10 cellular contexts compared by ENCODE assay signal in the genomic region with DNA sequence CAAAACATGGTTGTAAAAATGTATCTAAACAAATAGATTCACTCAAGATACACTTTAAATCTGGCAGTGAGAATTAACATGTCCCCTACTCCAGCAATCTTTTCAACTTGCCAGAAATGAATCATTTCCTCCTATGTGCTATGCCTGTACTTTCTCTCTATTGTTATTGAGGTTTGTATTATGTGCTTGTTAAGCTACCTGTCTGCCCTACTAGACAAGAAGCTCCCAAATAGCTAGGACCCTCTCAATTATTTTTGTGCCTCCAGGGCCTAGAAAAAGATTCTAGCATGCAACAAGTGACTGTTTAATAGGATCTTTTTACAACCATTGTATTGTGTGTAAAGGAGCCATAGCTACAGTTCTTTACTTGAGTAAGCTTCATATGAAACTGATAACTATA.
A peak's percentile ranks its signal among the peaks of the same experiment; 100 is the strongest.
DNase-seq lines count a peak whose midpoint lies in the region; ATAC-seq and TF ChIP-seq lines count a peak whose summit lies in the region.
"Had no signal": no experiment of that assay in that cellular context is flagged by ENCODE, and none has a peak within 500 bp of the region (broad histone marks: within the 10 kb centered on the region; RNA-seq: fewer than 3 reads in every experiment).

No MANE protein-coding gene starts in this region.

- peak overlapping the region; percentile 71 for H3K27ac Mint-ChIP-seq in T-helper 1 cell treated with Interleukin-12 subunit alpha and Interleukin-12 subunit beta and Interleukin-4 antibody, amounts not matched to agents 30 μg/mL and 1 μg/mL, for 36 hours
- H3K27ac Mint-ChIP-seq in nephron progenitor cell, result no peak overlapping the region

- peak overlapping the region; percentile 59 for H3K4me3 Mint-ChIP-seq in T-helper 1 cell treated with Interleukin-12 subunit alpha and Interleukin-12 subunit beta and Interleukin-4 antibody, amounts not matched to agents 30 μg/mL and 1 μg/mL, for 36 hours
- peak overlapping the region; percentile 100 for H3K4me3 Mint-ChIP-seq in nephron progenitor cell

- no peak for TF ChIP-seq POLR2A in GM18505 (IDR thresholded peaks at IDR 0.05; ENCODE audit: borderline replicate concordance, extremely low read depth, insufficient read depth, insufficient read length)

- no peak overlapping the region for H3K4me3 ChIP-seq in HAP-1

- peaks cover 6% of the 10 kb centered on the region for H3K36me3 Mint-ChIP-seq in T-helper 1 cell treated with Interleukin-12 subunit alpha and Interleukin-12 subunit beta and Interleukin-4 antibody, amounts not matched to agents 30 μg/mL and 1 μg/mL, for 36 hours (ENCODE audit: low read depth)
- H3K36me3 Mint-ChIP-seq in nephron progenitor cell (ENCODE audit: low read depth), result peaks cover 14% of the 10 kb centered on the region

- H3K27me3 Mint-ChIP-seq in T-helper 1 cell treated with Interleukin-12 subunit alpha and Interleukin-12 subunit beta and Interleukin-4 antibody, amounts not matched to agents 30 μg/mL and 1 μg/mL, for 36 hours (ENCODE audit: low read depth), result no peaks in the 10 kb centered on the region
- H3K27me3 Mint-ChIP-seq in nephron progenitor cell (ENCODE audit: low read depth, poor library complexity), result peaks cover 3% of the 10 kb centered on the region

- H3K9me3 ChIP-seq in HAP-1, result no peaks in the 10 kb centered on the region

- no peaks in the 10 kb centered on the region for H3K36me3 ChIP-seq in HAP-1 (replicated peaks)

- no peaks in the 10 kb centered on the region for H3K27me3 ChIP-seq in HAP-1 (ENCODE audit: low read depth)
- H3K27me3 ChIP-seq: foreskin keratinocyte had no signal

- intact Hi-C loops in posterior cingulate gyrus (cut with DNase I), result no loop called here

- DNase-seq in HAP-1 (ENCODE audit: low spot score in 2 of 2), result peak; percentile 22 to 51
- no peak for DNase-seq in nephron progenitor cell
- DNase-seq in GF-D8 (lab: John Stamatoyannopoulos, UW), result no peak
- no peak for DNase-seq in NCI-H510A treated with DMSO at 0.1 percent for 48 hours (lab: John Stamatoyannopoulos, UW)
- DNase-seq in NCI-H1436 treated with DMSO at 0.1 percent for 48 hours (lab: John Stamatoyannopoulos, UW), result no peak
- DNase-seq in posterior cingulate gyrus, result no peak
- DNase-seq: NCI-H1417 treated with DMSO at 0.1 percent for 48 hours had no signal

- no peak for TF ChIP-seq CTCF in nephron progenitor cell (IDR thresholded peaks at IDR 0.05)

- H3K4me1 ChIP-seq in HAP-1, result peaks cover 22% of the 10 kb centered on the region

- in situ Hi-C loops in HAP-1 (cut with MboI; ENCODE audit: low sequenced_read_pairs), result no loop called here

- ATAC-seq in GM18505 (IDR thresholded peaks at IDR 0.05; ENCODE audit: unreplicated experiment), result peak; percentile 17
- ATAC-seq: foreskin keratinocyte had no signal

- no peaks in the 10 kb centered on the region for H3K9me3 Mint-ChIP-seq in T-helper 1 cell treated with Interleukin-12 subunit alpha and Interleukin-12 subunit beta and Interleukin-4 antibody, amounts not matched to agents 30 μg/mL and 1 μg/mL, for 36 hours
- no peaks in the 10 kb centered on the region for H3K9me3 Mint-ChIP-seq in nephron progenitor cell

- H3K4me1 Mint-ChIP-seq in T-helper 1 cell treated with Interleukin-12 subunit alpha and Interleukin-12 subunit beta and Interleukin-4 antibody, amounts not matched to agents 30 μg/mL and 1 μg/mL, for 36 hours (ENCODE audit: low read depth), result peaks cover 36% of the 10 kb centered on the region
- peaks cover 35% of the 10 kb centered on the region for H3K4me1 Mint-ChIP-seq in nephron progenitor cell

Comparison
In these comparisons a context has a peak if more than half of its experiments do, and no peak if none do; other contexts are left out.
1. DNase-seq: peak in HAP-1 (2 of 2); none in nephron progenitor cell (single experiment), GF-D8 (single experiment), NCI-H510A treated with DMSO at 0.1 percent for 48 hours (single experiment), NCI-H1436 treated with DMSO at 0.1 percent for 48 hours (single experiment) and posterior cingulate gyrus (0 of 10).